Comparison of ENCODE assay signal across 20 cellular contexts in genomic region chr3:65778966-65779365, GRCh38.
A peak's percentile ranks its signal among the peaks of the same experiment; 100 is the strongest.
DNase-seq lines count a peak whose midpoint lies in the region; ATAC-seq, FAIRE-seq and TF ChIP-seq lines count a peak whose summit lies in the region.
"Had no signal": no experiment of that assay in that cellular context is flagged by ENCODE, and none has a peak within 500 bp of the region (broad histone marks: within the 10 kb centered on the region; RNA-seq: fewer than 3 reads in every experiment).

No MANE protein-coding gene starts in this region.

- CTCF ChIA-PET in HEK293T (lab: Yijun Ruan, JAX), result no interaction called here

- H3K4me3 Mint-ChIP-seq in astrocyte (ENCODE audit: unreplicated experiment), result peak overlapping the region; percentile 14
- H3K4me3 Mint-ChIP-seq: activated CD4-positive, alpha-beta T cell treated with anti-CD3 and anti-CD28 coated beads, Interleukin-2, amount 10 ng/mL, durations not matched to agents 24 days and 14 days; CD8-positive, alpha-beta T cell; stimulated activated memory B cell treated with anti-CD40 and anti-IgM and Interleukin-4, amounts not matched to agents 10 μg/mL and 1 μg/mL and 100 μg/mL, for 72 hours had no signal

- no peaks in the 10 kb centered on the region for H3K9me2 ChIP-seq in hepatocyte (replicated peaks; ENCODE audit: insufficient read depth)

- H3K9me3 ChIP-seq in astrocyte (ENCODE audit: insufficient read depth, low read depth, low read length), result no peaks in the 10 kb centered on the region
- H3K9me3 ChIP-seq in psoas muscle, result no peaks in the 10 kb centered on the region
- no peaks in the 10 kb centered on the region for H3K9me3 ChIP-seq in hepatocyte (ENCODE audit: low read depth)
- H3K9me3 ChIP-seq: heart right ventricle, right atrium auricular region, tibial artery had no signal

- peak; percentile 42 for DNase-seq in AG10803 (ENCODE audit: low read depth)
- DNase-seq in HEK293T (ENCODE audit: extremely low spot score), result peak; percentile 27
- peak; percentile 61 for DNase-seq in astrocyte (ENCODE audit: low read depth)
- peak; percentile 32 for DNase-seq in myocyte (ENCODE audit: low read depth)
- no peak for DNase-seq in psoas muscle
- no peak for DNase-seq in hepatocyte (ENCODE audit: low spot score)
- no peak for DNase-seq in Kasumi-1 (lab: John Stamatoyannopoulos, UW)
- DNase-seq in DMS 273 (lab: John Stamatoyannopoulos, UW; ENCODE audit: unreplicated experiment), result no peak
- DNase-seq: activated CD4-positive, alpha-beta T cell treated with anti-CD3 and anti-CD28 coated beads, Interleukin-2, amount 10 ng/mL, durations not matched to agents 24 days and 14 days; CD8-positive, alpha-beta T cell; cerebellar nuclear complex; HCEC 1CT; heart right ventricle; midbrain; NCI-H2107; tibial artery had no signal

- H3K79me2 ChIP-seq in astrocyte (ENCODE audit: insufficient read depth, low read length) (no peaks in the 10 kb centered on the region), hepatocyte (peaks cover 34% of the 10 kb centered on the region)

- H2AFZ ChIP-seq in astrocyte (ENCODE audit: low read depth, low read length) (no peak overlapping the region), hepatocyte (no peak overlapping the region)

- H3K36me3 Mint-ChIP-seq in astrocyte (ENCODE audit: low read depth, unreplicated experiment), result no peaks in the 10 kb centered on the region
- H3K36me3 Mint-ChIP-seq: CD8-positive, alpha-beta T cell; stimulated activated memory B cell treated with anti-CD40 and anti-IgM and Interleukin-4, amounts not matched to agents 10 μg/mL and 1 μg/mL and 100 μg/mL, for 72 hours had no signal

- FAIRE-seq in astrocyte (lab: Jason Lieb, UNC), result peak; percentile 29
- FAIRE-seq: islet of Langerhans had no signal

- intact Hi-C loops in psoas muscle (cut with DNase I), result no loop called here

- WGBS in psoas muscle, 3 donors, result 62 to 75% (median 62%) methylated on average over 2 of the region's 2 CpGs
- 78% methylated on average over 2 of the region's 2 CpGs for WGBS in hepatocyte (ENCODE audit: low lambda C conversion rate, missing lambda C conversion rate)

- no peak overlapping the region for H3K4me3 ChIP-seq in AG10803 (ENCODE audit: low read length)
- no peak overlapping the region for H3K4me3 ChIP-seq in astrocyte (ENCODE audit: insufficient read depth, low read depth, low read length)
- no peak overlapping the region for H3K4me3 ChIP-seq in psoas muscle
- H3K4me3 ChIP-seq in hepatocyte, result no peak overlapping the region
- H3K4me3 ChIP-seq: heart right ventricle, right atrium auricular region, tibial artery had no signal

- no peaks in the 10 kb centered on the region for H3K27me3 ChIP-seq in astrocyte (ENCODE audit: insufficient read depth, low read length)
- H3K27me3 ChIP-seq in psoas muscle (ENCODE audit: insufficient read depth in 3 of 3, low read length in 2 of 3), result no peaks in the 10 kb centered on the region
- H3K27me3 ChIP-seq in hepatocyte, result no peaks in the 10 kb centered on the region
- H3K27me3 ChIP-seq: heart right ventricle, right atrium auricular region, tibial artery had no signal

- H3K9me3 Mint-ChIP-seq in astrocyte (ENCODE audit: unreplicated experiment), result no peaks in the 10 kb centered on the region
- H3K9me3 Mint-ChIP-seq: activated CD4-positive, alpha-beta T cell treated with anti-CD3 and anti-CD28 coated beads, Interleukin-2, amount 10 ng/mL, durations not matched to agents 24 days and 14 days; CD8-positive, alpha-beta T cell; stimulated activated memory B cell treated with anti-CD40 and anti-IgM and Interleukin-4, amounts not matched to agents 10 μg/mL and 1 μg/mL and 100 μg/mL, for 72 hours had no signal

- peak overlapping the region; percentile 15 for H3K27ac Mint-ChIP-seq in astrocyte (ENCODE audit: unreplicated experiment)
- H3K27ac Mint-ChIP-seq: activated CD4-positive, alpha-beta T cell treated with anti-CD3 and anti-CD28 coated beads, Interleukin-2, amount 10 ng/mL, durations not matched to agents 24 days and 14 days; CD8-positive, alpha-beta T cell; stimulated activated memory B cell treated with anti-CD40 and anti-IgM and Interleukin-4, amounts not matched to agents 10 μg/mL and 1 μg/mL and 100 μg/mL, for 72 hours had no signal

- H3K36me3 ChIP-seq in astrocyte (ENCODE audit: insufficient read depth, low read length) (no peaks in the 10 kb centered on the region), psoas muscle (ENCODE audit: insufficient read depth in 1 of 2, low read depth in 1 of 2) (no peaks in the 10 kb centered on the region), hepatocyte (replicated peaks; ENCODE audit: insufficient read depth, low read depth) (no peaks in the 10 kb centered on the region)
- H3K36me3 ChIP-seq: heart right ventricle, right atrium auricular region, tibial artery had no signal

- H3K4me1 Mint-ChIP-seq in astrocyte (ENCODE audit: low read depth, unreplicated experiment), result peaks cover 20% of the 10 kb centered on the region
- H3K4me1 Mint-ChIP-seq: activated CD4-positive, alpha-beta T cell treated with anti-CD3 and anti-CD28 coated beads, Interleukin-2, amount 10 ng/mL, durations not matched to agents 24 days and 14 days; stimulated activated memory B cell treated with anti-CD40 and anti-IgM and Interleukin-4, amounts not matched to agents 10 μg/mL and 1 μg/mL and 100 μg/mL, for 72 hours had no signal

- H3K4me2 ChIP-seq in astrocyte (ENCODE audit: low read length) (no peak overlapping the region), hepatocyte (no peak overlapping the region)
- H3K4me2 ChIP-seq: KMS-11 had no signal

- H3K27ac ChIP-seq in astrocyte (ENCODE audit: low read depth, low read length) (no peak overlapping the region), psoas muscle (no peak overlapping the region), hepatocyte (no peak overlapping the region)
- H3K27ac ChIP-seq: heart right ventricle, KMS-11, right atrium auricular region had no signal

- H4K20me1 ChIP-seq in astrocyte (ENCODE audit: insufficient read depth, low read length), result no peaks in the 10 kb centered on the region
- H4K20me1 ChIP-seq in hepatocyte (ENCODE audit: insufficient read depth, poor library complexity, severe bottlenecking), result no peaks in the 10 kb centered on the region

- POLR2A ChIA-PET in HEK293T (lab: Yijun Ruan, JAX), result no interaction called here

- H3K4me1 ChIP-seq in astrocyte (ENCODE audit: insufficient read depth, low read length) (peaks cover 7% of the 10 kb centered on the region), psoas muscle (no peaks in the 10 kb centered on the region), hepatocyte (ENCODE audit: insufficient read depth) (peaks cover 11% of the 10 kb centered on the region)
- H3K4me1 ChIP-seq: right atrium auricular region had no signal

- H3K9ac ChIP-seq in astrocyte (ENCODE audit: low read length), result no peak overlapping the region
- H3K9ac ChIP-seq: KMS-11 had no signal

- ATAC-seq in psoas muscle, result no peak
- ATAC-seq: CD8-positive, alpha-beta T cell; heart right ventricle; stimulated activated memory B cell treated with anti-CD40 and anti-IgM and Interleukin-4, amounts not matched to agents 10 μg/mL and 1 μg/mL and 100 μg/mL, for 72 hours had no signal

- no peak for TF ChIP-seq CTCF in AG10803 (conservative IDR thresholded peaks at IDR 0.05; ENCODE audit: low read length)
- no peak for TF ChIP-seq CTCF in astrocyte (IDR thresholded peaks at IDR 0.05; ENCODE audit: insufficient read depth, low read depth, low read length)
- no peak for TF ChIP-seq CTCF in psoas muscle (IDR thresholded peaks at IDR 0.05)
- no peak for TF ChIP-seq CTCF in hepatocyte (IDR thresholded peaks at IDR 0.05; ENCODE audit: poor library complexity)

- no peaks in the 10 kb centered on the region for H3K27me3 Mint-ChIP-seq in astrocyte (ENCODE audit: low read depth, unreplicated experiment)
- H3K27me3 Mint-ChIP-seq: activated CD4-positive, alpha-beta T cell treated with anti-CD3 and anti-CD28 coated beads, Interleukin-2, amount 10 ng/mL, durations not matched to agents 24 days and 14 days; stimulated activated memory B cell treated with anti-CD40 and anti-IgM and Interleukin-4, amounts not matched to agents 10 μg/mL and 1 μg/mL and 100 μg/mL, for 72 hours had no signal

TF ChIP-seq in HEK293T, 16 proteins besides CTCF, POLR2A, EP300 and RAD21:
- TF ChIP-seq PKNOX1 (IDR thresholded peaks at IDR 0.05), result no peak
- TF ChIP-seq ZNF384 (IDR thresholded peaks at IDR 0.05), result peak; percentile 74

Comparison
In these comparisons a context has a peak if more than half of its experiments do, and no peak if none do; other contexts are left out.
1. DNase-seq: peak in AG10803 (single experiment), HEK293T (single experiment), astrocyte (single experiment) and myocyte (single experiment); none in psoas muscle (0 of 2), hepatocyte (single experiment), Kasumi-1 (0 of 2) and DMS 273 (single experiment).